In the genomic region with DNA sequence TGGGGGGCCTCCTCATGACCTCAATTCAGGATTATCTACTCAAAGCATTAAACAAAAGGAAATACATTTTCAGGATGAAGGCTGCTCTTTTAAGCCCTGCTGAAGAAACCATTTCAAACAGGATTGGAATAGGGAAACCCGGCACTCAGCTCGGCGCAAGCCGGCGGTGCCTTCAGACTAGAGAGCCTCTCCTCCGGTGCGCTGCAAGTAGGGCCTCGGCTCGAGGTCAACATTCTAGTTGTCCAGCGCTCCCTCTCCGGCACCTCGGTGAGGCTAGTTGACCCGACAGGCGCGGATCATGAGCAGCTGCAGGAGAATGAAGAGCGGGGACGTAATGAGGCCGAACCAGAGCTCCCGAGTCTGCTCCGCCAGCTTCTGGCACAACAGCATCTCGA, we compare ENCODE assay signal across 9 cellular contexts. TPM values are rescaled to one million over a fixed set of nuclear protein-coding genes. Genes with fewer than 3 reads are reported as not detected.
DNase-seq lines count a peak whose midpoint lies in the region; ATAC-seq, FAIRE-seq and TF ChIP-seq lines count a peak whose summit lies in the region.
"Had no signal": no experiment of that assay in that cellular context is flagged by ENCODE, and none has a peak within 500 bp of the region (broad histone marks: within the 10 kb centered on the region; RNA-seq: fewer than 3 reads in every experiment).

No MANE protein-coding gene starts in this region.

- TF ChIP-seq RAD21 in GM12878 (IDR thresholded peaks at IDR 0.05; ENCODE audit: insufficient read depth, low read depth, low read length) = no peak

- H3K36me3 Mint-ChIP-seq in activated T-cell treated with anti-CD3 and anti-CD28 coated beads, Interleukin-2, amount 50 U/mL, for 72 hours (ENCODE audit: insufficient read depth in 2 of 2) = peaks cover 1 to 22% of the 10 kb centered on the region in 2 donors

- H3K27ac ChIP-seq in GM12878 (ENCODE audit: control insufficient read depth, insufficient read depth) = peak overlapping the region; percentile 75
- H3K27ac ChIP-seq in lung (ENCODE audit: low read depth in 1 of 2, low read length in 1 of 2) = peak overlapping the region; percentile 75 to 87
- peak overlapping the region; percentile 84 to 93 (median 90) for H3K27ac ChIP-seq in transverse colon

- no peak overlapping the region for H2AFZ ChIP-seq in GM12878 (ENCODE audit: control insufficient read depth, low read depth, low read length)

- peaks cover 54% of the 10 kb centered on the region for H3K4me1 Mint-ChIP-seq in activated T-cell treated with anti-CD3 and anti-CD28 coated beads, Interleukin-2, amount 50 U/mL, for 72 hours (ENCODE audit: low read depth)

- H3K4me1 ChIP-seq in GM12878 (ENCODE audit: control insufficient read depth, insufficient read depth, low read length) (peaks cover 38% of the 10 kb centered on the region), lung (ENCODE audit: control insufficient read depth in 2 of 2, insufficient read depth in 2 of 2, low read length in 2 of 2) (peaks cover 12 to 30% of the 10 kb centered on the region in 2 donors), transverse colon (peaks cover 33 to 52% (median 44%) of the 10 kb centered on the region in 4 donors)

- peak overlapping the region; percentile 94 to 95 for H3K4me3 Mint-ChIP-seq in activated T-cell treated with anti-CD3 and anti-CD28 coated beads, Interleukin-2, amount 50 U/mL, for 72 hours

- H3K36me3 ChIP-seq in GM12878 (ENCODE audit: control insufficient read depth in 2 of 2, insufficient read depth in 2 of 2, low read length in 1 of 2) (0 out of 4 replicates have a peak, but pooled peaks cover 0 to 4% of the 10 kb centered on the region in 2 experiments), lung (ENCODE audit: control insufficient read depth in 2 of 2, insufficient read depth in 2 of 2, low read length in 2 of 2) (peaks cover 0 to 9% of the 10 kb centered on the region in 2 donors), transverse colon (no peaks in the 10 kb centered on the region)

- H3K27me3 Mint-ChIP-seq in activated T-cell treated with anti-CD3 and anti-CD28 coated beads, Interleukin-2, amount 50 U/mL, for 72 hours (ENCODE audit: low read depth) = no peaks in the 10 kb centered on the region

- H3K27ac Mint-ChIP-seq in activated T-cell treated with anti-CD3 and anti-CD28 coated beads, Interleukin-2, amount 50 U/mL, for 72 hours = peak overlapping the region; percentile 90

- TF ChIP-seq EP300 in GM12878 (IDR thresholded peaks at IDR 0.05; ENCODE audit: borderline replicate concordance in 1 of 2, control insufficient read depth in 1 of 2, low read depth in 2 of 2, low read length in 2 of 2) (no peak), transverse colon (IDR thresholded peaks at IDR 0.05; ENCODE audit: low read depth) (no peak)

- no peak for TF ChIP-seq CTCF in GM12878 (IDR thresholded peaks at IDR 0.05 in 2 of 3, conservative IDR thresholded peaks at IDR 0.05 in 1 of 3; ENCODE audit: control insufficient read depth in 2 of 3, extremely low read depth in 1 of 3, insufficient read depth in 1 of 3, low read depth in 3 of 3, low read length in 3 of 3)
- no peak for TF ChIP-seq CTCF in lung (IDR thresholded peaks at IDR 0.05; ENCODE audit: control extremely low read depth, extremely low read depth)
- TF ChIP-seq CTCF in transverse colon (IDR thresholded peaks at IDR 0.05) = no peak

- intact Hi-C loops in GM12878 (cut with micrococcal nuclease; ENCODE audit: unreplicated experiment) (no loop called here), transverse colon (cut with DNase I; ENCODE audit: low total_unique reads) (no loop called here)

- no TSS peak for BruUV-seq in GM12878 (replicated peaks; lab: Mats Ljungman, UMichigan)

- 7% methylated on average over 21 of the region's 21 CpGs for WGBS in GM12878 (ENCODE audit: insufficient coverage, insufficient replicate concordance, low lambda C conversion rate, missing lambda C conversion rate)
- 11 to 18% methylated on average over 21 of the region's 21 CpGs for WGBS in lung, 2 donors
- WGBS in transverse colon (ENCODE audit: low coverage in 1 of 2), 2 donors = 11 to 55% methylated on average over 4 to 21 of the region's 21 CpGs

- H3K9me3 Mint-ChIP-seq in activated T-cell treated with anti-CD3 and anti-CD28 coated beads, Interleukin-2, amount 50 U/mL, for 72 hours = no peaks in the 10 kb centered on the region

- TF ChIP-seq POLR2A in GM12878 (IDR thresholded peaks at IDR 0.05; ENCODE audit: low read depth, low read length) (no peak), transverse colon (IDR thresholded peaks at IDR 0.05) (no peak)

- FAIRE-seq in GM12878 (lab: Jason Lieb, UNC) = no peak

- no peaks in the 10 kb centered on the region for H4K20me1 ChIP-seq in GM12878 (ENCODE audit: control insufficient read depth, insufficient read depth)

- no peak for DNase-seq in activated T-cell treated with anti-CD3 and anti-CD28 coated beads, Interleukin-2, amount 50 U/mL, for 72 hours
- no peak for DNase-seq in activated T-cell treated with anti-CD3 and anti-CD28 coated beads, Interleukin-2, amount 50 U/mL, for 1 hour
- DNase-seq in GM12878 (ENCODE audit: low read depth, low spot score) = no peak
- DNase-seq in lung (ENCODE audit: low spot score) = no peak
- no peak for DNase-seq in transverse colon
- DNase-seq in RKO (ENCODE audit: low spot score) = no peak
- DNase-seq in iPS-NIHi11 (ENCODE audit: low spot score) = no peak
- no peak for DNase-seq in cerebellar nuclear complex (lab: John Stamatoyannopoulos, UW)
- DNase-seq: DMS153 had no signal

- H3K79me2 ChIP-seq in GM12878 (ENCODE audit: control insufficient read depth, insufficient read depth, low read length) = peaks cover 45% of the 10 kb centered on the region

- H3K27me3 ChIP-seq in GM12878 (replicated peaks in 1 of 2; ENCODE audit: control insufficient read depth in 2 of 2, insufficient read depth in 2 of 2, low read length in 1 of 2) (no peaks in the 10 kb centered on the region), lung (ENCODE audit: control insufficient read depth, insufficient read depth) (no peaks in the 10 kb centered on the region), transverse colon (no peaks in the 10 kb centered on the region)

- H3K9ac ChIP-seq in GM12878 (ENCODE audit: control insufficient read depth, insufficient read depth, low read length) = peak overlapping the region; percentile 98

- peak overlapping the region; percentile 70 for H3K4me2 ChIP-seq in GM12878 (ENCODE audit: control insufficient read depth, insufficient read depth)

- POLR2A ChIA-PET in GM12878 (lab: Charles Lee) = interaction anchor here (1.5 to 8.0 kb wide), 7 partner anchors 16 to 135 kb away, joined by 4 to 68 read pairs (median 6); a partner anchor contains a TSS

- SMC1A ChIA-PET in GM12878 (lab: Charles Lee; ENCODE audit: uncharacterized antibody, unreplicated experiment) = interaction anchor here (1.4 to 4.6 kb wide), 2 partner anchors 17 to 19 kb away, joined by 5 to 18 read pairs; a partner anchor contains a TSS

- in situ Hi-C loops in GM12878 (cut with MboI) (no loop called here), transverse colon (cut with MboI; ENCODE audit: low pct_ligation_motif_present in 1 of 4, low pct_unique_long_range_greater_than_20kb in 1 of 4, low sequenced_read_pairs in 3 of 4) (loop anchor here in 1 of 4 donors (25.0 kb wide), 1 partner anchor 92 kb away; a partner anchor contains a TSS)

- ATAC-seq in activated T-cell treated with anti-CD3 and anti-CD28 coated beads, Interleukin-2, amount 50 U/mL, for 72 hours (replicated peaks in 1 of 2) = no peak
- ATAC-seq in GM12878 = no peak
- ATAC-seq in lung (ENCODE audit: insufficient read depth, low FRiP score) = no peak

- RAD21 ChIA-PET in GM12878 (lab: Charles Lee; ENCODE audit: unreplicated experiment) = interaction anchor here (1.1 to 1.6 kb wide), 4 partner anchors 15 to 18 kb away, joined by 3 to 9 read pairs (median 4); a partner anchor contains a TSS

- H3K4me3 ChIP-seq in GM12878 (peak overlapping the region; percentile 95), lung (peak overlapping the region; percentile 95), transverse colon (peak overlapping the region; percentile 62 to 98 (median 95))

- CTCF ChIA-PET in GM12878 (lab: Yijun Ruan, JAX) = interaction anchor here (0.9 to 1.9 kb wide), 5 partner anchors 12 to 137 kb away, joined by 3 to 10 read pairs (median 5); a partner anchor contains a TSS

- H3K9me3 ChIP-seq in GM12878 (replicated peaks; ENCODE audit: control insufficient read depth, insufficient read depth, low read length) = no peaks in the 10 kb centered on the region
- peaks cover 0 to 2% of the 10 kb centered on the region in 2 donors for H3K9me3 ChIP-seq in lung (ENCODE audit: control insufficient read depth in 2 of 2, insufficient read depth in 1 of 2, low read length in 1 of 2)
- no peaks in the 10 kb centered on the region for H3K9me3 ChIP-seq in transverse colon

RNA-seq across cellular contexts. Expression of a gene that starts 0.7 kb away (rescaled TPM):
- total RNA-seq in activated T-cell treated with anti-CD3 and anti-CD28 coated beads, Interleukin-2, amount 50 U/mL, for 72 hours = 10 to 100 TPM; 27.4 to 33.3 TPM
- total RNA-seq in GM12878 (2013; cell fraction: nucleolus; rRNA removed) = 15.7 and 17.5 TPM in 2 replicates
- total RNA-seq in GM12878 (2014; rRNA removed) (34.7 and 38.1 TPM in 2 replicates), GM12878 (2014; rRNA removed; fragmentation: Illumina TruSeq; extraction: Trizol) (19.5 and 21.8 TPM in 2 replicates), GM12878 (2021) (43.8 and 44.9 TPM in 2 replicates), lung (10 to 100 TPM; 26.0 to 35.8 TPM), transverse colon (10 to 100 TPM; 18.9 to 42.1 (median 28.7) TPM)
- polyA plus RNA-seq in GM12878 (2011; ENCODE audit: low read depth) = 22.3 TPM
- polyA plus RNA-seq in GM12878 (2011; rRNA removed) (25.9 and 31.2 TPM in 2 replicates), GM12878 (2014; fragmentation: Illumina TruSeq; extraction: Trizol) (24.3 and 25.7 TPM in 2 replicates), GM12878 (2014; fragmentation: Nextera tagmentation; extraction: Ambion mirVana) (10 to 100 TPM in 1 of 2 experiments, 1 to 10 TPM in 1; 7.2 to 21.2 TPM), GM12878 (2014; rRNA removed) (36.3 and 37.5 TPM in 2 replicates), GM12878 (2016; fragmentation: Nextera tagmentation; extraction: Ambion mirVana) (10 to 100 TPM; 56.1 to 68.1 TPM), lung (10 to 100 TPM; 31.8 to 39.3 TPM)
- 43.8 and 44.4 TPM in 2 replicates for polyA plus RNA-seq in GM12878 (2011; cell fraction: cytosol; rRNA removed)
- 33.3 and 35.5 TPM in 2 replicates for polyA plus RNA-seq in GM12878 (2011; cell fraction: nucleus; rRNA removed)
- 22.7 and 26.2 TPM in 2 replicates for polyA plus RNA-seq in GM12878 (2012)
- 17.0 and 22.6 TPM in 2 replicates for polyA minus RNA-seq in GM12878 (2011; rRNA and poly(A)+ RNA removed)
- 8.6 and 12.1 TPM in 2 replicates for polyA minus RNA-seq in GM12878 (2011; cell fraction: cytosol; rRNA and poly(A)+ RNA removed)
- 11.0 and 15.1 TPM in 2 replicates for polyA minus RNA-seq in GM12878 (2011; cell fraction: nucleus; rRNA and poly(A)+ RNA removed)

RNA-seq across cellular contexts. Expression of a gene that starts 0.8 kb away (rescaled TPM):
- total RNA-seq in activated T-cell treated with anti-CD3 and anti-CD28 coated beads, Interleukin-2, amount 50 U/mL, for 72 hours = 10 to 100 TPM; 43.3 to 50.9 TPM
- total RNA-seq in GM12878 (2013; cell fraction: nucleolus; rRNA removed) = 12.2 and 16.1 TPM in 2 replicates
- total RNA-seq in GM12878 (2014; rRNA removed) = 10.8 and 16.3 TPM in 2 replicates
- 4.6 and 5.9 TPM in 2 replicates for total RNA-seq in GM12878 (2014; rRNA removed; fragmentation: Illumina TruSeq; extraction: Trizol)
- total RNA-seq in GM12878 (2021) = 28.2 and 32.9 TPM in 2 replicates
- polyA plus RNA-seq in GM12878 (2011; ENCODE audit: low read depth) = 2.6 TPM
- 1.7 and 5.4 TPM in 2 replicates for polyA plus RNA-seq in GM12878 (2011; rRNA removed)
- polyA plus RNA-seq in GM12878 (2011; cell fraction: cytosol; rRNA removed) = 8.3 and 11.0 TPM in 2 replicates
- polyA plus RNA-seq in GM12878 (2011; cell fraction: nucleus; rRNA removed) = 75.0 and 108 TPM in 2 replicates
- 9.7 and 10.0 TPM in 2 replicates for polyA plus RNA-seq in GM12878 (2012)
- polyA plus RNA-seq in GM12878 (2014; fragmentation: Illumina TruSeq; extraction: Trizol) = 0.86 and 3.4 TPM in 2 replicates
- under 1 TPM; 0.04 to 0.05 TPM for polyA plus RNA-seq in GM12878 (2014; fragmentation: Nextera tagmentation; extraction: Ambion mirVana)
- polyA plus RNA-seq in GM12878 (2014; rRNA removed) = 28.1 and 30.2 TPM in 2 replicates
- polyA plus RNA-seq in GM12878 (2016; fragmentation: Nextera tagmentation; extraction: Ambion mirVana) = 10 to 100 TPM; 18.0 to 21.7 TPM
- 2.3 and 5.5 TPM in 2 replicates for polyA minus RNA-seq in GM12878 (2011; rRNA and poly(A)+ RNA removed)
- polyA minus RNA-seq in GM12878 (2011; cell fraction: cytosol; rRNA and poly(A)+ RNA removed) = 4.3 and 4.5 TPM in 2 replicates
- 10.3 and 16.6 TPM in 2 replicates for polyA minus RNA-seq in GM12878 (2011; cell fraction: nucleus; rRNA and poly(A)+ RNA removed)
- total RNA-seq in lung = 10 to 100 TPM in 1 of 2 donors, 1 to 10 TPM in 1; 4.5 to 22.0 TPM
- polyA plus RNA-seq in lung = 10 to 100 TPM; 11.8 to 12.2 TPM
- 10 to 100 TPM; 14.3 to 47.5 (median 22.0) TPM for total RNA-seq in transverse colon

RNA-seq across cellular contexts. Expression of a gene that starts 4.2 kb away (rescaled TPM):
- 10 to 100 TPM; 13.3 to 19.9 TPM for total RNA-seq in activated T-cell treated with anti-CD3 and anti-CD28 coated beads, Interleukin-2, amount 50 U/mL, for 72 hours
- total RNA-seq in GM12878 (2013; cell fraction: nucleolus; rRNA removed) = 9.0 and 9.7 TPM in 2 replicates
- total RNA-seq in GM12878 (2014; rRNA removed) (7.5 and 9.1 TPM in 2 replicates), GM12878 (2014; rRNA removed; fragmentation: Illumina TruSeq; extraction: Trizol) (3.8 and 4.1 TPM in 2 replicates), GM12878 (2021) (19.5 and 19.6 TPM in 2 replicates), lung (10 to 100 TPM in 1 of 2 donors, 1 to 10 TPM in 1; 8.9 to 30.6 TPM), transverse colon (100 to 1,000 TPM in 2 of 4 donors, 10 to 100 TPM in 2; 76.2 to 228 (median 117) TPM)
- 2.1 TPM for polyA plus RNA-seq in GM12878 (2011; ENCODE audit: low read depth)
- polyA plus RNA-seq in GM12878 (2011; rRNA removed) (1.2 and 2.9 TPM in 2 replicates), GM12878 (2014; fragmentation: Illumina TruSeq; extraction: Trizol) (0.08 and 2.0 TPM in 2 replicates), GM12878 (2014; fragmentation: Nextera tagmentation; extraction: Ambion mirVana) (under 1 TPM; 0.18 to 0.75 TPM), GM12878 (2014; rRNA removed) (9.6 and 10.8 TPM in 2 replicates), GM12878 (2016; fragmentation: Nextera tagmentation; extraction: Ambion mirVana) (1 to 10 TPM; 2.0 to 3.2 TPM), lung (10 to 100 TPM; 12.6 to 18.3 TPM)
- 4.2 and 7.8 TPM in 2 replicates for polyA plus RNA-seq in GM12878 (2011; cell fraction: cytosol; rRNA removed)
- polyA plus RNA-seq in GM12878 (2011; cell fraction: nucleus; rRNA removed) = 27.4 and 50.9 TPM in 2 replicates
- 7.2 and 10.8 TPM in 2 replicates for polyA plus RNA-seq in GM12878 (2012)
- 2.5 and 6.5 TPM in 2 replicates for polyA minus RNA-seq in GM12878 (2011; rRNA and poly(A)+ RNA removed)
- 5.3 and 7.5 TPM in 2 replicates for polyA minus RNA-seq in GM12878 (2011; cell fraction: cytosol; rRNA and poly(A)+ RNA removed)
- 5.9 and 12.9 TPM in 2 replicates for polyA minus RNA-seq in GM12878 (2011; cell fraction: nucleus; rRNA and poly(A)+ RNA removed)

RNA-seq across cellular contexts. Expression of a gene that starts 16.3 kb away (rescaled TPM):
- total RNA-seq in activated T-cell treated with anti-CD3 and anti-CD28 coated beads, Interleukin-2, amount 50 U/mL, for 72 hours = 10 to 100 TPM; 64.1 to 84.5 TPM
- 12.8 and 16.8 TPM in 2 replicates for total RNA-seq in GM12878 (2013; cell fraction: nucleolus; rRNA removed)
- total RNA-seq in GM12878 (2014; rRNA removed) (72.6 and 96.6 TPM in 2 replicates), GM12878 (2014; rRNA removed; fragmentation: Illumina TruSeq; extraction: Trizol) (48.5 and 54.2 TPM in 2 replicates), GM12878 (2021) (84.8 and 88.3 TPM in 2 replicates), lung (10 to 100 TPM; 40.8 to 87.0 TPM), transverse colon (100 to 1,000 TPM in 2 of 4 donors, 10 to 100 TPM in 2; 93.5 to 104 (median 99.8) TPM)
- 27.0 TPM for polyA plus RNA-seq in GM12878 (2011; ENCODE audit: low read depth)
- polyA plus RNA-seq in GM12878 (2011; rRNA removed) (33.4 and 67.6 TPM in 2 replicates), GM12878 (2014; fragmentation: Illumina TruSeq; extraction: Trizol) (4.1 and 40.5 TPM in 2 replicates), GM12878 (2014; fragmentation: Nextera tagmentation; extraction: Ambion mirVana) (10 to 100 TPM in 1 of 2 experiments, under 1 TPM in 1; 0.63 to 13.4 TPM), GM12878 (2014; rRNA removed) (122 and 138 TPM in 2 replicates), GM12878 (2016; fragmentation: Nextera tagmentation; extraction: Ambion mirVana) (100 to 1,000 TPM; 122 to 139 TPM), lung (100 to 1,000 TPM; 114 to 144 TPM)
- polyA plus RNA-seq in GM12878 (2011; cell fraction: cytosol; rRNA removed) = 132 and 179 TPM in 2 replicates
- polyA plus RNA-seq in GM12878 (2011; cell fraction: nucleus; rRNA removed) = 78.8 and 83.0 TPM in 2 replicates
- 50.7 and 62.2 TPM in 2 replicates for polyA plus RNA-seq in GM12878 (2012)
- 11.6 and 31.9 TPM in 2 replicates for polyA minus RNA-seq in GM12878 (2011; rRNA and poly(A)+ RNA removed)
- 19.2 and 20.3 TPM in 2 replicates for polyA minus RNA-seq in GM12878 (2011; cell fraction: cytosol; rRNA and poly(A)+ RNA removed)
- polyA minus RNA-seq in GM12878 (2011; cell fraction: nucleus; rRNA and poly(A)+ RNA removed) = 10.0 and 12.9 TPM in 2 replicates

RNA-seq across cellular contexts. Expression of a gene that starts 16.4 kb away (rescaled TPM):
- 10 to 100 TPM; 56.9 to 63.5 TPM for total RNA-seq in activated T-cell treated with anti-CD3 and anti-CD28 coated beads, Interleukin-2, amount 50 U/mL, for 72 hours
- total RNA-seq in GM12878 (2013; cell fraction: nucleolus; rRNA removed) = 86.4 and 102 TPM in 2 replicates
- total RNA-seq in GM12878 (2014; rRNA removed) (18.1 and 26.1 TPM in 2 replicates), GM12878 (2014; rRNA removed; fragmentation: Illumina TruSeq; extraction: Trizol) (12.5 and 14.2 TPM in 2 replicates), GM12878 (2021) (62.2 and 65.2 TPM in 2 replicates), lung (10 to 100 TPM; 31.9 to 60.9 TPM), transverse colon (100 to 1,000 TPM in 2 of 4 donors, 10 to 100 TPM in 2; 37.0 to 176 (median 70.3) TPM)
- polyA plus RNA-seq in GM12878 (2011; ENCODE audit: low read depth) = 24.1 TPM
- polyA plus RNA-seq in GM12878 (2011; rRNA removed) (9.0 and 20.7 TPM in 2 replicates), GM12878 (2014; fragmentation: Illumina TruSeq; extraction: Trizol) (6.0 and 12.0 TPM in 2 replicates), GM12878 (2014; fragmentation: Nextera tagmentation; extraction: Ambion mirVana) (under 1 TPM; 0.03 to 0.04 TPM), GM12878 (2014; rRNA removed) (53.1 and 60.9 TPM in 2 replicates), GM12878 (2016; fragmentation: Nextera tagmentation; extraction: Ambion mirVana) (10 to 100 TPM; 20.2 to 21.0 TPM), lung (10 to 100 TPM; 32.3 to 50.0 TPM)
- 18.5 and 30.0 TPM in 2 replicates for polyA plus RNA-seq in GM12878 (2011; cell fraction: cytosol; rRNA removed)
- 248 and 250 TPM in 2 replicates for polyA plus RNA-seq in GM12878 (2011; cell fraction: nucleus; rRNA removed)
- 39.4 and 42.5 TPM in 2 replicates for polyA plus RNA-seq in GM12878 (2012)
- polyA minus RNA-seq in GM12878 (2011; rRNA and poly(A)+ RNA removed) = 14.8 and 26.2 TPM in 2 replicates
- polyA minus RNA-seq in GM12878 (2011; cell fraction: cytosol; rRNA and poly(A)+ RNA removed) = 26.0 and 30.9 TPM in 2 replicates
- 61.2 and 71.8 TPM in 2 replicates for polyA minus RNA-seq in GM12878 (2011; cell fraction: nucleus; rRNA and poly(A)+ RNA removed)
